In genomic region chr2:219253753-219254589, GRCh38 we compare ENCODE assay signal across 8 cellular contexts. TPM values are rescaled to one million over a fixed set of nuclear protein-coding genes. Genes with fewer than 3 reads are reported as not detected.
DNase-seq lines count a peak whose midpoint lies in the region; ATAC-seq and TF ChIP-seq lines count a peak whose summit lies in the region.

TUBA4A (minus strand) TSS chr2:219253918; CDS start chr2:219253858, 60 bp downstream.

- H3K27me3 ChIP-seq in duodenal mucosa (ENCODE audit: control insufficient read depth in 1 of 2, insufficient read depth in 2 of 2, low read length in 2 of 2) (peaks cover 0 to 3% of the 10 kb centered on the region in 2 donors), lung (ENCODE audit: control insufficient read depth, insufficient read depth) (no peaks in the 10 kb centered on the region)

- no peak for TF ChIP-seq CTCF in lung (IDR thresholded peaks at IDR 0.05; ENCODE audit: control extremely low read depth, extremely low read depth)

- peaks cover 44% of the 10 kb centered on the region for H3K36me3 Mint-ChIP-seq in activated CD4-positive, alpha-beta memory T cell treated with anti-CD3 and anti-CD28 coated beads, Interleukin-2, amount 10 ng/mL, durations not matched to agents 7 days and 5 days (ENCODE audit: low read depth)

- peak within 1 kb of the TSS; percentile 100 for H3K4me3 Mint-ChIP-seq in activated CD4-positive, alpha-beta memory T cell treated with anti-CD3 and anti-CD28 coated beads, Interleukin-2, amount 10 ng/mL, durations not matched to agents 7 days and 5 days

- H3K4me3 ChIP-seq in duodenal mucosa (ENCODE audit: low read depth in 1 of 2, low read length in 2 of 2) (peak within 1 kb of the TSS; percentile 82 to 87), lung (peak within 1 kb of the TSS; percentile 48)

- H3K27ac Mint-ChIP-seq in activated CD4-positive, alpha-beta memory T cell treated with anti-CD3 and anti-CD28 coated beads, Interleukin-2, amount 10 ng/mL, durations not matched to agents 7 days and 5 days = peak within 1 kb of the TSS; percentile 81

- H3K27ac ChIP-seq in duodenal mucosa (ENCODE audit: low read depth, low read length) (peak within 1 kb of the TSS; percentile 70), lung (ENCODE audit: low read depth in 1 of 2, low read length in 1 of 2) (peak within 1 kb of the TSS; percentile 84 to 94)

- peak; percentile 40 for ATAC-seq in GM19043 (IDR thresholded peaks at IDR 0.05; ENCODE audit: low read depth, unreplicated experiment)
- peak; percentile 46 for ATAC-seq in HG03342 (IDR thresholded peaks at IDR 0.05; ENCODE audit: unreplicated experiment)
- peak; percentile 89 for ATAC-seq in lung (ENCODE audit: insufficient read depth, low FRiP score)

- peak within 1 kb of the TSS; percentile 74 to 89 for H3K9ac ChIP-seq in duodenal mucosa (ENCODE audit: low read depth in 1 of 2, low read length in 2 of 2)

- peaks cover 2% of the 10 kb centered on the region for H3K27me3 Mint-ChIP-seq in activated CD4-positive, alpha-beta memory T cell treated with anti-CD3 and anti-CD28 coated beads, Interleukin-2, amount 10 ng/mL, durations not matched to agents 7 days and 5 days

- H3K36me3 ChIP-seq in duodenal mucosa (ENCODE audit: control insufficient read depth in 1 of 2, insufficient read depth in 2 of 2, low read length in 2 of 2) = peaks cover 7 to 15% of the 10 kb centered on the region in 2 donors
- peaks cover 0 to 7% of the 10 kb centered on the region in 2 donors for H3K36me3 ChIP-seq in lung (ENCODE audit: control insufficient read depth in 2 of 2, insufficient read depth in 2 of 2, low read length in 2 of 2)

- WGBS in lung, 2 donors = 0 to 1% methylated on average over 74 to 76 of the region's 76 CpGs

- no peaks in the 10 kb centered on the region for H3K9me3 Mint-ChIP-seq in activated CD4-positive, alpha-beta memory T cell treated with anti-CD3 and anti-CD28 coated beads, Interleukin-2, amount 10 ng/mL, durations not matched to agents 7 days and 5 days

- H3K9me3 ChIP-seq in duodenal mucosa (ENCODE audit: control insufficient read depth in 1 of 2, low read length in 2 of 2) (no peaks in the 10 kb centered on the region), lung (ENCODE audit: control insufficient read depth in 2 of 2, insufficient read depth in 1 of 2, low read length in 1 of 2) (no peaks in the 10 kb centered on the region)

- POLR2A ChIA-PET in activated CD4-positive, alpha-beta memory T cell treated with anti-CD3 and anti-CD28 coated beads, Interleukin-2, amount 10 ng/mL, durations not matched to agents 7 days and 5 days (lab: Charles Lee) = interaction anchor here (0.7 to 15.2 kb wide), 25 partner anchors 8 to 854 kb away, joined by 3 to 425 read pairs (median 7); partner anchors contain the start of genes ABCB6, ANKZF1, ATG9A and BCS1L

- H3K4me1 Mint-ChIP-seq in activated CD4-positive, alpha-beta memory T cell treated with anti-CD3 and anti-CD28 coated beads, Interleukin-2, amount 10 ng/mL, durations not matched to agents 7 days and 5 days = peaks cover 47% of the 10 kb centered on the region

- DNase-seq in AML-193 (lab: John Stamatoyannopoulos, UW) (peak; percentile 58 to 62), NCI-H774 (lab: John Stamatoyannopoulos, UW) (peak; percentile 75), lung (ENCODE audit: low spot score) (peak; percentile 84)
- peak; percentile 92 for DNase-seq in activated CD4-positive, alpha-beta memory T cell treated with anti-CD3 and anti-CD28 coated beads, Interleukin-2, amount 10 ng/mL, durations not matched to agents 7 days and 5 days
- peak; percentile 77 to 91 (median 81) for DNase-seq in stimulated activated CD4-positive, alpha-beta T cell treated with anti-CD3 and anti-CD28 coated beads, TNF-alpha, amount 100 ng/mL, for 24 hours (ENCODE audit: low read depth in 3 of 3)

- H3K4me1 ChIP-seq in duodenal mucosa (ENCODE audit: control insufficient read depth in 1 of 2, insufficient read depth in 2 of 2, low read length in 2 of 2) (peaks cover 38 to 48% of the 10 kb centered on the region in 2 donors), lung (ENCODE audit: control insufficient read depth in 2 of 2, insufficient read depth in 2 of 2, low read length in 2 of 2) (peaks cover 0 to 23% of the 10 kb centered on the region in 2 donors)

- CTCF ChIA-PET in activated CD4-positive, alpha-beta memory T cell treated with anti-CD3 and anti-CD28 coated beads, Interleukin-2, amount 10 ng/mL, durations not matched to agents 7 days and 5 days (lab: Charles Lee) = interaction anchor here (1.0 to 9.7 kb wide), 12 partner anchors 8 to 196 kb away, joined by 3 to 120 read pairs (median 6); partner anchors contain the start of genes ANKZF1, ATG9A, CNPPD1 and DNAJB2

RNA-seq across cellular contexts. Expression of gene TUBA4A, which starts in this region (rescaled TPM):
- 100 to 1,000 TPM; 313 to 344 TPM for total RNA-seq in activated CD4-positive, alpha-beta memory T cell treated with anti-CD3 and anti-CD28 coated beads, Interleukin-2, amount 10 ng/mL, durations not matched to agents 7 days and 5 days
- 10 to 100 TPM; 15.6 to 37.9 TPM for total RNA-seq in lung
- polyA plus RNA-seq in lung = 10 to 100 TPM; 48.1 to 82.1 TPM

Comparison
In these comparisons a context has a peak if more than half of its experiments do, and no peak if none do; other contexts are left out.
1. Peak in every context shown above with its lines: DNase-seq, ATAC-seq, H3K4me3 ChIP-seq and H3K27ac ChIP-seq.
2. RNA of gene TUBA4A (total RNA-seq): 313 to 344 TPM in activated CD4-positive, alpha-beta memory T cell treated with anti-CD3 and anti-CD28 coated beads, Interleukin-2, amount 10 ng/mL, durations not matched to agents 7 days and 5 days; 15.6 to 37.9 TPM in lung; every median in the first group is over 4 times any median in the second.